ENCODE assay signal across 1 cellular context in genomic region chr17:48993305-48993704, GRCh38.
A peak's percentile ranks its signal among the peaks of the same experiment; 100 is the strongest.
TF ChIP-seq lines count a peak whose summit lies in the region.

No MANE protein-coding gene starts in this region.

TF ChIP-seq in HepG2, 621 proteins besides CTCF, POLR2A, EP300 and RAD21:
- TF ChIP-seq SRSF9 (IDR thresholded peaks at IDR 0.05; ENCODE audit: borderline replicate concordance, insufficient read depth, low read depth, low read length, poor library complexity, severe bottlenecking) = peak; percentile 67
- no peak for TF ChIP-seq GABPA (IDR thresholded peaks at IDR 0.05; ENCODE audit: low read depth, low read length)
- no peak for TF ChIP-seq GABPA (CRISPR knock-in tag; IDR thresholded peaks at IDR 0.05; ENCODE audit: low read depth)
- TF ChIP-seq HMGA1 (CRISPR knock-in tag; conservative IDR thresholded peaks at IDR 0.05) = no peak
TF ChIP-seq in HepG2: peak in this region for 1.
